Comparison of ENCODE assay signal across 8 cellular contexts in genomic region chr6:684831-685636, GRCh38. TPM values are rescaled to one million over a fixed set of nuclear protein-coding genes. Genes with fewer than 3 reads are reported as not detected.
DNase-seq lines count a peak whose midpoint lies in the region; ATAC-seq, FAIRE-seq and TF ChIP-seq lines count a peak whose summit lies in the region.

No MANE protein-coding gene starts in this region.

- H4K20me1 ChIP-seq in fibroblast of lung (ENCODE audit: control insufficient read depth, extremely low read depth, insufficient read depth, low read length) = peaks cover 2% of the 10 kb centered on the region

- no peak overlapping the region for H3K27ac Mint-ChIP-seq in progenitor cell of endocrine pancreas

- H3K36me3 ChIP-seq in fibroblast of lung (ENCODE audit: control insufficient read depth, insufficient read depth, low read length) (no peaks in the 10 kb centered on the region), H7 (replicated peaks; ENCODE audit: control insufficient read depth, insufficient read depth, low read length) (peaks cover 5% of the 10 kb centered on the region)

- no peaks in the 10 kb centered on the region for H3K9me3 Mint-ChIP-seq in progenitor cell of endocrine pancreas (ENCODE audit: low read depth)

- peak overlapping the region; percentile 49 for H3K27ac ChIP-seq in fibroblast of lung (ENCODE audit: insufficient read depth, low read length)

- H3K4me1 ChIP-seq in fibroblast of lung (ENCODE audit: control insufficient read depth, extremely low read depth, insufficient read depth, low read length) = peaks cover 18% of the 10 kb centered on the region

- peak; percentile 79 for ATAC-seq in GM21723 (IDR thresholded peaks at IDR 0.05; ENCODE audit: unreplicated experiment)

- no peak for TF ChIP-seq CTCF in fibroblast of lung (conservative IDR thresholded peaks at IDR 0.05 in 1 of 2, IDR thresholded peaks at IDR 0.05 in 1 of 2; ENCODE audit: low read depth in 1 of 2, low read length in 2 of 2)
- TF ChIP-seq CTCF in progenitor cell of endocrine pancreas (IDR thresholded peaks at IDR 0.05; ENCODE audit: unreplicated experiment) = no peak

- no peak overlapping the region for H3K4me3 ChIP-seq in fibroblast of lung (replicated peaks in 1 of 4; ENCODE audit: control extremely low read depth in 1 of 4, insufficient read depth in 1 of 4, low read depth in 3 of 4, low read length in 4 of 4)
- H3K4me3 ChIP-seq in H7 (ENCODE audit: insufficient read depth, low read depth, low read length) = no peak overlapping the region

- no peaks in the 10 kb centered on the region for H3K9me3 ChIP-seq in fibroblast of lung (ENCODE audit: control insufficient read depth, insufficient read depth, low read depth, low read length)

- H3K27me3 Mint-ChIP-seq in progenitor cell of endocrine pancreas = no peaks in the 10 kb centered on the region

- no peak overlapping the region for H3K4me3 Mint-ChIP-seq in progenitor cell of endocrine pancreas (ENCODE audit: low read depth)

- DNase-seq in GM12892 (ENCODE audit: insufficient read length) (peak; percentile 48), M059J (ENCODE audit: low read depth) (peak; percentile 67), fibroblast of lung (ENCODE audit: low read depth in 2 of 2) (peak; percentile 63 to 77), H7 (no peak), NCI-H446 treated with DMSO at 0.1 percent for 48 hours (lab: John Stamatoyannopoulos, UW) (no peak), progenitor cell of endocrine pancreas (ENCODE audit: low spot score, unreplicated experiment) (no peak), activated gamma-delta T cell (lab: John Stamatoyannopoulos, UW) (no peak)

- H3K4me1 Mint-ChIP-seq in progenitor cell of endocrine pancreas (ENCODE audit: low read depth) = peaks cover 11% of the 10 kb centered on the region

- peak; percentile 64 for FAIRE-seq in GM12892 (lab: Jason Lieb, UNC)

- peak overlapping the region; percentile 73 for H3K4me2 ChIP-seq in fibroblast of lung (ENCODE audit: extremely low read depth, insufficient read depth, low read length)

- no peak overlapping the region for H3K9ac ChIP-seq in fibroblast of lung (ENCODE audit: insufficient read depth, low read length)

- H3K36me3 Mint-ChIP-seq in progenitor cell of endocrine pancreas (ENCODE audit: insufficient read depth) = peaks cover 1% of the 10 kb centered on the region

- H3K27me3 ChIP-seq in fibroblast of lung (ENCODE audit: control insufficient read depth, insufficient read depth, low read length) = no peaks in the 10 kb centered on the region
- no peaks in the 10 kb centered on the region for H3K27me3 ChIP-seq in H7 (ENCODE audit: control insufficient read depth, insufficient read depth, low read length)

- H3K79me2 ChIP-seq in fibroblast of lung (ENCODE audit: control insufficient read depth, insufficient read depth, low read length) = peaks cover 48% of the 10 kb centered on the region

- TF ChIP-seq POLR2A in GM12892 (IDR thresholded peaks at IDR 0.05; ENCODE audit: low read depth, low read length) = no peak

- no peak overlapping the region for H2AFZ ChIP-seq in fibroblast of lung (ENCODE audit: low read length)

RNA-seq across cellular contexts. Expression of gene EXOC2, which starts 7.9 kb away (rescaled TPM):
- polyA plus RNA-seq in GM12892 (2012; ENCODE audit: missing spikeins) = 12.3 TPM
- 40.4 and 62.2 TPM in 2 replicates for total RNA-seq in M059J (2014; rRNA removed; shearing (Covaris generic))
- total RNA-seq in fibroblast of lung (41.6 and 42.3 TPM in 2 replicates), progenitor cell of endocrine pancreas (24.4 and 24.8 TPM in 2 replicates)
- 19.7 and 22.4 TPM in 2 replicates for polyA plus RNA-seq in fibroblast of lung
- 14.4 and 19.0 TPM in 2 replicates for polyA plus RNA-seq in fibroblast of lung (2012)
- 17.1 and 20.3 TPM in 2 replicates for polyA minus RNA-seq in fibroblast of lung (ENCODE audit: low replicate concordance)
- 41.4 and 46.6 TPM in 2 replicates for total RNA-seq in H7 (2014; rRNA removed; shearing (Covaris generic))

RNA-seq across cellular contexts. Expression of gene HUS1B, which starts 28.1 kb away (rescaled TPM):
- 0.28 TPM for polyA plus RNA-seq in GM12892 (2012; ENCODE audit: missing spikeins)
- 0.15 and 0.54 TPM in 2 replicates for total RNA-seq in M059J (2014; rRNA removed; shearing (Covaris generic))
- 0.77 and 1.2 TPM in 2 replicates for total RNA-seq in fibroblast of lung
- polyA plus RNA-seq in fibroblast of lung = 0.08 and 0.11 TPM in 2 replicates
- 0.22 and 0.44 TPM in 2 replicates for polyA plus RNA-seq in fibroblast of lung (2012)
- not detected in 2 replicates for polyA minus RNA-seq in fibroblast of lung (ENCODE audit: low replicate concordance)
- 0.22 and 1.1 TPM in 2 replicates for total RNA-seq in H7 (2014; rRNA removed; shearing (Covaris generic))
- 0.67 and 1.3 TPM in 2 replicates for total RNA-seq in progenitor cell of endocrine pancreas

Comparison
In these comparisons a context has a peak if more than half of its experiments do, and no peak if none do; other contexts are left out.
1. DNase-seq: peak in GM12892 (single experiment), M059J (single experiment) and fibroblast of lung (2 of 2); none in H7 (single experiment), NCI-H446 treated with DMSO at 0.1 percent for 48 hours (single experiment), progenitor cell of endocrine pancreas (single experiment) and activated gamma-delta T cell (single experiment).